Comparison of ENCODE assay signal across 9 cellular contexts in genomic region chr2:23480991-23481797, GRCh38.
DNase-seq lines count a peak whose midpoint lies in the region; ATAC-seq and TF ChIP-seq lines count a peak whose summit lies in the region.
"Had no signal": no experiment of that assay in that cellular context is flagged by ENCODE, and none has a peak within 500 bp of the region (broad histone marks: within the 10 kb centered on the region; RNA-seq: fewer than 3 reads in every experiment).

No MANE protein-coding gene starts in this region.

- H3K4me1 Mint-ChIP-seq in stimulated activated memory B cell treated with anti-CD40 and anti-IgM and Interleukin-4, amounts not matched to agents 10 μg/mL and 1 μg/mL and 100 μg/mL, for 72 hours = no peaks in the 10 kb centered on the region

- CTCF ChIA-PET in HEK293 (lab: Yijun Ruan, JAX) = interaction anchor here (0.9 kb wide), 1 partner anchor 21 kb away, joined by 3 read pairs; no protein-coding TSS in a partner anchor

- POLR2A ChIA-PET in HEK293 (lab: Yijun Ruan, JAX) = interaction anchor here (0.6 kb wide), 1 partner anchor 235 kb away, joined by 3 read pairs; no protein-coding TSS in a partner anchor

- H3K27me3 ChIP-seq in iPS DF 6.9 (ENCODE audit: control insufficient read depth, insufficient read depth, low read length) = no peaks in the 10 kb centered on the region
- H3K27me3 ChIP-seq in stomach smooth muscle (ENCODE audit: control insufficient read depth in 1 of 2, insufficient read depth in 2 of 2, low read length in 2 of 2) = no peaks in the 10 kb centered on the region

- H3K36me3 Mint-ChIP-seq in stimulated activated memory B cell treated with anti-CD40 and anti-IgM and Interleukin-4, amounts not matched to agents 10 μg/mL and 1 μg/mL and 100 μg/mL, for 72 hours = no peaks in the 10 kb centered on the region

- H3K9ac ChIP-seq in stomach smooth muscle (ENCODE audit: low read length in 2 of 2) = peak overlapping the region; percentile 36 to 49

- no peaks in the 10 kb centered on the region; the same call in 1 of the 2 replicates for H3K4me1 ChIP-seq in HEK293 (ENCODE audit: control insufficient read depth, insufficient read depth, low read length)
- H3K4me1 ChIP-seq in iPS DF 6.9 (ENCODE audit: control insufficient read depth, insufficient read depth, low read length) = peaks cover 11% of the 10 kb centered on the region
- H3K4me1 ChIP-seq in stomach smooth muscle (ENCODE audit: control insufficient read depth, insufficient read depth, low read length) = peaks cover 23% of the 10 kb centered on the region

- no peak for ATAC-seq in HG03520 (IDR thresholded peaks at IDR 0.05; ENCODE audit: unreplicated experiment)
- ATAC-seq in stimulated activated memory B cell treated with anti-CD40 and anti-IgM and Interleukin-4, amounts not matched to agents 10 μg/mL and 1 μg/mL and 100 μg/mL, for 72 hours = no peak

- WGBS in iPS DF 6.9 (ENCODE audit: insufficient coverage, insufficient read length) = no CpG with 5 or more reads among the region's 16 CpGs

- no peak overlapping the region for H3K27ac Mint-ChIP-seq in stimulated activated memory B cell treated with anti-CD40 and anti-IgM and Interleukin-4, amounts not matched to agents 10 μg/mL and 1 μg/mL and 100 μg/mL, for 72 hours

- H3K27ac ChIP-seq in HEK293 (ENCODE audit: extremely low read depth, low read depth, low read length) (no peak overlapping the region), iPS DF 6.9 (ENCODE audit: low read length) (no peak overlapping the region), stomach smooth muscle (ENCODE audit: low read length) (peak overlapping the region; percentile 75)

- no peaks in the 10 kb centered on the region for H3K36me3 ChIP-seq in HEK293 (ENCODE audit: control insufficient read depth in 2 of 2, insufficient read depth in 1 of 2, low read length in 2 of 2)
- no peaks in the 10 kb centered on the region for H3K36me3 ChIP-seq in iPS DF 6.9 (ENCODE audit: control insufficient read depth, insufficient read depth, low read length)
- H3K36me3 ChIP-seq in stomach smooth muscle (ENCODE audit: control insufficient read depth in 2 of 2, insufficient read depth in 2 of 2, low read length in 2 of 2) = peaks cover 0 to 10% of the 10 kb centered on the region in 2 donors

- no peak for TF ChIP-seq CTCF in HEK293 (tag by site-specific recombination; IDR thresholded peaks at IDR 0.05)

- H3K27me3 Mint-ChIP-seq in stimulated activated memory B cell treated with anti-CD40 and anti-IgM and Interleukin-4, amounts not matched to agents 10 μg/mL and 1 μg/mL and 100 μg/mL, for 72 hours = peaks cover 8% of the 10 kb centered on the region

- H3K9me3 Mint-ChIP-seq in stimulated activated memory B cell treated with anti-CD40 and anti-IgM and Interleukin-4, amounts not matched to agents 10 μg/mL and 1 μg/mL and 100 μg/mL, for 72 hours = no peaks in the 10 kb centered on the region

- DNase-seq in SW 1271 (lab: John Stamatoyannopoulos, UW) = peak; percentile 63 to 78
- peak; percentile 57 for DNase-seq in iPS DF 6.9 (ENCODE audit: low read depth, low spot score)
- no peak for DNase-seq in NCI-H1092 (lab: John Stamatoyannopoulos, UW)
- DNase-seq: central memory CD4-positive, alpha-beta T cell; occipital lobe had no signal

- no peaks in the 10 kb centered on the region for H3K9me3 ChIP-seq in HEK293 (ENCODE audit: control insufficient read depth, insufficient read depth, low read depth, low read length)
- no peaks in the 10 kb centered on the region for H3K9me3 ChIP-seq in iPS DF 6.9 (ENCODE audit: control insufficient read depth, insufficient read depth, low read length)
- H3K9me3 ChIP-seq in stomach smooth muscle (ENCODE audit: control insufficient read depth in 2 of 2, low read length in 2 of 2) = no peaks in the 10 kb centered on the region

- H3K4me3 ChIP-seq in HEK293 (ENCODE audit: low read depth, low read length) (no peak overlapping the region), iPS DF 6.9 (ENCODE audit: low read length) (no peak overlapping the region), stomach smooth muscle (ENCODE audit: low read length in 2 of 2) (peak overlapping the region; percentile 28 to 35)

- H3K4me3 Mint-ChIP-seq in stimulated activated memory B cell treated with anti-CD40 and anti-IgM and Interleukin-4, amounts not matched to agents 10 μg/mL and 1 μg/mL and 100 μg/mL, for 72 hours = no peak overlapping the region

TF ChIP-seq in HEK293, 187 proteins besides CTCF, POLR2A, EP300 and RAD21 (continues in another document):
- TF ChIP-seq PATZ1 (tag by site-specific recombination; IDR thresholded peaks at IDR 0.05) (peak; percentile 42; the same call in 1 of the 2 replicates), ZFHX2 (tag by site-specific recombination; conservative IDR thresholded peaks at IDR 0.05) (peak; percentile 65), ZNF596 (tag by site-specific recombination; IDR thresholded peaks at IDR 0.05) (no peak), ZBTB20 (tag by site-specific recombination; IDR thresholded peaks at IDR 0.05) (peak; percentile 67), GLIS1 (tag by site-specific recombination; IDR thresholded peaks at IDR 0.05) (peak; percentile 96), ZNF777 (tag by site-specific recombination; IDR thresholded peaks at IDR 0.05; ENCODE audit: borderline replicate concordance) (no peak), PRDM4 (tag by site-specific recombination; IDR thresholded peaks at IDR 0.05) (no peak), BCL6B (tag by site-specific recombination; IDR thresholded peaks at IDR 0.05) (no peak), SCRT1 (tag by site-specific recombination; IDR thresholded peaks at IDR 0.05; ENCODE audit: borderline replicate concordance) (peak; percentile 81), ZNF335 (tag by site-specific recombination; conservative IDR thresholded peaks at IDR 0.05) (peak; percentile 36; the same call in 1 of the 2 replicates), ZNF629 (tag by site-specific recombination; IDR thresholded peaks at IDR 0.05) (peak; percentile 94), ZNF621 (tag by site-specific recombination; IDR thresholded peaks at IDR 0.05) (no peak), ZNF707 (tag by site-specific recombination; IDR thresholded peaks at IDR 0.05) (no peak)

Comparison
In these comparisons a context has a peak if more than half of its experiments do, and no peak if none do; other contexts are left out.
1. H3K4me3 ChIP-seq: peak in stomach smooth muscle (2 of 2); none in HEK293 (single experiment) and iPS DF 6.9 (single experiment).